Comparison of ENCODE assay signal across 18 cellular contexts in the genomic region with DNA sequence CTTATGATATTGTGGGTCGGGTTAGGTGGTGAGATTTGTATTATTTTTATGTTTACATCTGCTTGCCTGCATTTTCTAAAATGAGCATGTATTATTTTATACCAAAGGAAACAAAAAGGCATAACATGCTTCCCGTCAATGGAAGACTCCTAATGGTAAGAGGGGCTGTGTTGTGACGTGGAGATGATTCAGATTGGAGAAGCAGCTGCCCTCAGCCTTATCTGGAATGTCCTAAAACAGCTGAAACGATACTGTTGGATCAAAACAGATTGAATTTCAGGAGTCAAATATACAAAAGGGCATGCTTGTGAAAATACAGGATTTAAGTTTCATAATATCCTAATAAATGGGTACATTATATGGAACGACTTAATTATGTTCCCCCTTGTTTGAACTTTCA. TPM values are rescaled to one million over a fixed set of nuclear protein-coding genes. Genes with fewer than 3 reads are reported as not detected.
DNase-seq lines count a peak whose midpoint lies in the region; ATAC-seq and TF ChIP-seq lines count a peak whose summit lies in the region.
"Had no signal": no experiment of that assay in that cellular context is flagged by ENCODE, and none has a peak within 500 bp of the region (broad histone marks: within the 10 kb centered on the region; RNA-seq: fewer than 3 reads in every experiment).

No MANE protein-coding gene starts in this region.

- H3K9me3 ChIP-seq in A673 (ENCODE audit: low read depth, low read length, poor library complexity, severe bottlenecking): no peaks in the 10 kb centered on the region
- H3K9me3 ChIP-seq in IMR-90 (ENCODE audit: control insufficient read depth, insufficient read depth, low read length): no peaks in the 10 kb centered on the region
- H3K9me3 ChIP-seq in neutrophil: no peaks in the 10 kb centered on the region
- no peaks in the 10 kb centered on the region for H3K9me3 ChIP-seq in right lobe of liver
- H3K9me3 ChIP-seq: MG63 had no signal

- H4K91ac ChIP-seq in IMR-90 (ENCODE audit: insufficient read depth, low read depth, low read length): no peak overlapping the region

- H3K36me3 ChIP-seq in A673 (ENCODE audit: insufficient read depth, low read length, poor library complexity, severe bottlenecking) (peaks cover 19% of the 10 kb centered on the region), IMR-90 (ENCODE audit: control insufficient read depth, insufficient read depth, low read length) (peaks cover 1% of the 10 kb centered on the region; the same call in 1 of the 2 replicates), neutrophil (peaks cover 52% of the 10 kb centered on the region), right lobe of liver (no peaks in the 10 kb centered on the region)

- H3K56ac ChIP-seq in IMR-90 (ENCODE audit: extremely low read depth, insufficient read depth, low read length): no peak overlapping the region

- BruUV-seq in A673 (replicated peaks; lab: Mats Ljungman, UMichigan) (TSS peak; percentile 12), IMR-90 (replicated peaks; lab: Mats Ljungman, UMichigan) (no TSS peak)

- no peak overlapping the region for H2BK15ac ChIP-seq in IMR-90 (ENCODE audit: low read depth, low read length)

- POLR2A ChIA-PET in A673 (lab: Charles Lee; ENCODE audit: low non-redundant PET): no interaction called here
- POLR2A ChIA-PET in IMR-90 (lab: Charles Lee; ENCODE audit: unreplicated experiment): no interaction called here

- H3K9ac ChIP-seq in IMR-90 (ENCODE audit: low read depth, low read length): no peak overlapping the region

- H3K27ac ChIP-seq in A673 (ENCODE audit: low read depth, low read length, poor library complexity, severe bottlenecking): no peak overlapping the region
- no peak overlapping the region for H3K27ac ChIP-seq in IMR-90 (ENCODE audit: insufficient read depth, low read length)
- H3K27ac ChIP-seq in neutrophil: peak overlapping the region; percentile 20
- no peak overlapping the region for H3K27ac ChIP-seq in right lobe of liver
- H3K27ac ChIP-seq: RWPE1 had no signal

- no peak overlapping the region for H2AK9ac ChIP-seq in IMR-90 (replicated peaks; ENCODE audit: low read depth, low read length, poor library complexity)

- H3K18ac ChIP-seq in IMR-90 (ENCODE audit: low read depth, low read length): no peak overlapping the region

- H3K4me1 ChIP-seq in A673 (ENCODE audit: insufficient read depth, low read length, poor library complexity, severe bottlenecking) (peaks cover 20% of the 10 kb centered on the region), IMR-90 (ENCODE audit: control insufficient read depth, insufficient read depth, low read length) (no peaks in the 10 kb centered on the region; the same call in 1 of the 2 replicates), neutrophil (ENCODE audit: control insufficient read depth in 1 of 2, insufficient read depth in 1 of 2, low read depth in 1 of 2, low read length in 1 of 2) (peaks cover 15% of the 10 kb centered on the region in 2 experiments), right lobe of liver (peaks cover 0 to 8% (median 0%) of the 10 kb centered on the region in 4 donors)

- H3K9me1 ChIP-seq in IMR-90 (ENCODE audit: insufficient read depth, low read length): no peaks in the 10 kb centered on the region; the same call in 1 of the 2 replicates

- TF ChIP-seq CTCF in A673 (conservative IDR thresholded peaks at IDR 0.05; ENCODE audit: low read depth, low read length) (no peak), IMR-90 (conservative IDR thresholded peaks at IDR 0.05; ENCODE audit: low read depth, low read length) (no peak), fibroblast of villous mesenchyme (IDR thresholded peaks at IDR 0.05; ENCODE audit: insufficient read depth, low read depth, low read length) (no peak), neutrophil (IDR thresholded peaks at IDR 0.05) (no peak), right lobe of liver (IDR thresholded peaks at IDR 0.05) (no peak)

- H3K4ac ChIP-seq in IMR-90 (ENCODE audit: low read depth, low read length): no peak overlapping the region

- DNase-seq in A673 (ENCODE audit: low spot score) (no peak), IMR-90 (peak; percentile 38), fibroblast of villous mesenchyme (ENCODE audit: low read depth) (peak; percentile 60), A172 (ENCODE audit: low spot score) (no peak), left lobe of liver (ENCODE audit: low spot score) (no peak), right lobe of liver (no peak)
- DNase-seq: 8988T, Kasumi-1, MG63, NCI-H1048, NCI-H1417 treated with DMSO at 0.1 percent for 48 hours, NCI-H187 treated with DMSO at 0.1 percent for 48 hours, NCI-H2107, NCI-H69, SIG-M5 had no signal

- H3K4me3 ChIP-seq in A673 (ENCODE audit: low read depth, low read length, poor library complexity, severe bottlenecking) (no peak overlapping the region), IMR-90 (ENCODE audit: insufficient read depth, low read depth, low read length) (no peak overlapping the region), fibroblast of villous mesenchyme (ENCODE audit: low read depth, low read length) (no peak overlapping the region), neutrophil (ENCODE audit: low read depth in 1 of 2, low read length in 1 of 2) (no peak overlapping the region), right lobe of liver (no peak overlapping the region)
- H3K4me3 ChIP-seq: MG63 had no signal

- H2AK5ac ChIP-seq in IMR-90 (ENCODE audit: low read depth, low read length): no peak overlapping the region

- no peak for TF ChIP-seq RAD21 in IMR-90 (IDR thresholded peaks at IDR 0.05; ENCODE audit: low read length)

- ATAC-seq in IMR-90 (ENCODE audit: low read depth) (0 out of 2 replicates have a peak, but pooled peaks have one; percentile 32), left lobe of liver (no peak), right lobe of liver (no peak), GM18517 (IDR thresholded peaks at IDR 0.05; ENCODE audit: unreplicated experiment) (no peak)

- H4K5ac ChIP-seq in IMR-90 (ENCODE audit: low read depth, low read length): no peak overlapping the region

- H4K20me1 ChIP-seq in IMR-90 (ENCODE audit: insufficient read depth, low read length): peaks cover 4% of the 10 kb centered on the region; the same call in 1 of the 2 replicates

- no peak overlapping the region for H3K4me2 ChIP-seq in IMR-90 (ENCODE audit: low read depth, low read length)

- in situ Hi-C loops in IMR-90 (cut with MboI; ENCODE audit: low sequenced_read_pairs): no loop called here

- H3K79me1 ChIP-seq in IMR-90 (ENCODE audit: low read depth in 1 of 2, low read length in 2 of 2): peaks cover 3 to 26% of the 10 kb centered on the region in 2 experiments; a peak in 3 of 4 replicates

- intact Hi-C loops in A673 (cut with micrococcal nuclease; ENCODE audit: unreplicated experiment): no loop called here
- intact Hi-C loops in IMR-90 (cut with micrococcal nuclease): no loop called here
- intact Hi-C loops in right lobe of liver (cut with DNase I): no loop called here

- no peak overlapping the region for H2BK20ac ChIP-seq in IMR-90 (ENCODE audit: low read depth, low read length)

- CTCF ChIA-PET in A673 (lab: Charles Lee): no interaction called here
- CTCF ChIA-PET in IMR-90 (lab: Yijun Ruan, JAX): no interaction called here

- H2BK120ac ChIP-seq in IMR-90 (ENCODE audit: low read depth, low read length): no peak overlapping the region

- H3K14ac ChIP-seq in IMR-90 (replicated peaks; ENCODE audit: low read depth, low read length): no peak overlapping the region

- no peak overlapping the region for H4K8ac ChIP-seq in IMR-90 (ENCODE audit: low read depth in 2 of 2, low read length in 2 of 2)

- H3K27me3 ChIP-seq in A673 (replicated peaks; ENCODE audit: insufficient read depth, low read depth, low read length, poor library complexity) (no peaks in the 10 kb centered on the region), IMR-90 (ENCODE audit: control insufficient read depth, insufficient read depth, low read length) (no peaks in the 10 kb centered on the region), neutrophil (no peaks in the 10 kb centered on the region), right lobe of liver (no peaks in the 10 kb centered on the region)
- H3K27me3 ChIP-seq: MG63 had no signal

- dilution Hi-C loops in IMR-90 (cut with HindIII; ENCODE audit: low sequenced_read_pairs, unreplicated experiment): no loop called here

- TF ChIP-seq POLR2A in IMR-90 (IDR thresholded peaks at IDR 0.05; ENCODE audit: low read depth, low read length) (no peak), right lobe of liver (IDR thresholded peaks at IDR 0.05) (no peak)

- H2AFZ ChIP-seq in IMR-90 (replicated peaks; ENCODE audit: low read length, poor library complexity): no peak overlapping the region

- H3K23ac ChIP-seq in IMR-90 (ENCODE audit: low read depth, low read length): no peak overlapping the region

- no peak overlapping the region for H2BK5ac ChIP-seq in IMR-90 (ENCODE audit: low read depth, low read length, poor library complexity, severe bottlenecking)

- 100% methylated on average over 1 to 2 of the region's 5 CpGs for WGBS in IMR-90 (ENCODE audit: extremely low coverage in 2 of 2, insufficient read length in 1 of 2), 2 experiments
- 66% methylated on average over 5 of the region's 5 CpGs for WGBS in right lobe of liver (ENCODE audit: insufficient coverage, low coverage, low lambda C conversion rate, missing lambda C conversion rate)

TF ChIP-seq in IMR-90, 13 proteins besides CTCF, POLR2A, EP300 and RAD21 (continues in another document):
- no peak for TF ChIP-seq MXI1 (IDR thresholded peaks at IDR 0.05; ENCODE audit: borderline replicate concordance, low read depth, low read length)
- no peak for TF ChIP-seq NFE2L2 (IDR thresholded peaks at IDR 0.05; ENCODE audit: low read depth, low read length)
- no peak for TF ChIP-seq RCOR1 (IDR thresholded peaks at IDR 0.05; ENCODE audit: insufficient replicate concordance, low read length)
- TF ChIP-seq RFX5 (IDR thresholded peaks at IDR 0.05; ENCODE audit: low read depth, low read length): no peak
- TF ChIP-seq, protein P1, sequence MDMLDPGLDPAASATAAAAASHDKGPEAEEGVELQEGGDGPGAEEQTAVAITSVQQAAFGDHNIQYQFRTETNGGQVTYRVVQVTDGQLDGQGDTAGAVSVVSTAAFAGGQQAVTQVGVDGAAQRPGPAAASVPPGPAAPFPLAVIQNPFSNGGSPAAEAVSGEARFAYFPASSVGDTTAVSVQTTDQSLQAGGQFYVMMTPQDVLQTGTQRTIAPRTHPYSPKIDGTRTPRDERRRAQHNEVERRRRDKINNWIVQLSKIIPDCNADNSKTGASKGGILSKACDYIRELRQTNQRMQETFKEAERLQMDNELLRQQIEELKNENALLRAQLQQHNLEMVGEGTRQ (IDR thresholded peaks at IDR 0.05; ENCODE audit: low read depth, low read length): no peak
- no peak for TF ChIP-seq CHD1 (IDR thresholded peaks at IDR 0.05; ENCODE audit: low read depth, low read length)
- TF ChIP-seq MAZ (IDR thresholded peaks at IDR 0.05; ENCODE audit: borderline replicate concordance, low read depth, low read length): no peak

RNA-seq across cellular contexts. Expression of a gene that starts 19.0 kb away (rescaled TPM):
- total RNA-seq in A673 (2021) (106 and 128 TPM in 2 replicates), IMR-90 (2012; rRNA removed) (5.8 and 6.5 TPM in 2 replicates), fibroblast of villous mesenchyme (10.0 and 16.0 TPM in 2 replicates), left lobe of liver (17.9 TPM), right lobe of liver (10 to 100 TPM in 4 of 6 experiments, 1 to 10 TPM in 2; 6.5 to 16.6 (median 14.2) TPM)
- polyA plus RNA-seq in IMR-90 (2012; rRNA removed): 8.5 and 10.1 TPM in 2 replicates
- 7.0 and 7.4 TPM in 2 replicates for polyA plus RNA-seq in IMR-90 (2012; cell fraction: cytosol; rRNA removed)
- 41.1 and 42.5 TPM in 2 replicates for polyA plus RNA-seq in IMR-90 (2012; cell fraction: nucleus; rRNA removed; ENCODE audit: low replicate concordance)
- total RNA-seq in A172 (2014; rRNA removed; shearing (Covaris generic)): 14.8 and 16.4 TPM in 2 replicates

Comparison
In these comparisons a context has a peak if more than half of its experiments do, and no peak if none do; other contexts are left out.
1. DNase-seq: peak in IMR-90 (single experiment) and fibroblast of villous mesenchyme (single experiment); none in A673 (single experiment), A172 (single experiment), left lobe of liver (single experiment) and right lobe of liver (0 of 3).